ENCODE assay signal across 8 cellular contexts in the genomic region with DNA sequence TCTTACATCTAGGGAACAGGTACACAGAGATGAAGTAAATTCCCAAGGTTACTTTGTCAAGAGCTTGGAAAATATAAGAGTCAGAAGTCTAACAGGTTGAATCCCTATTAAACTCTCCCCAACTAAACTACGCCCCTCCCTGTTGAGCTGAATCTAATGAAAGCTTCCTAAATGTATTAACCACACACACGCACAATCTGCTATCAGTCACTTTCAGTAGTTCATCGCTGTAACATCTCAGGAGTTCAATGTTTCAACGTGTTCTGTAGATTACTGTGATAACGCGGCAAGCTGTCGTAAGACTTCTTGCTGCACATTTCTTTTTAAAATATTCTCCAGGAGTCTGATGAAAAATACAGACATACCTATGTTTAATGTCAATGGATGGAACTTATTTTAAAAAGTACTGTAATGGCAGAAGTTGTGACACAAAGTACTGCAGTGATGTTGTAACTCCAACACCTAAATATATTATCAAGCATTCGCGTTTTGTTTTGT. TPM values are rescaled to one million over a fixed set of nuclear protein-coding genes. Genes with fewer than 3 reads are reported as not detected.
DNase-seq lines count a peak whose midpoint lies in the region; ATAC-seq and TF ChIP-seq lines count a peak whose summit lies in the region.

No MANE protein-coding gene starts in this region.

- H3K27me3 ChIP-seq in rectal smooth muscle tissue (ENCODE audit: control insufficient read depth, insufficient read depth, low read length), result no peaks in the 10 kb centered on the region

- peak overlapping the region; percentile 52 for H3K9ac ChIP-seq in rectal smooth muscle tissue (ENCODE audit: low read length)

- no peak for DNase-seq in activated naive CD4-positive, alpha-beta T cell treated with anti-CD3 and anti-CD28 coated beads, Interleukin-2, amount 10 ng/mL, durations not matched to agents 7 days and 5 days
- DNase-seq in activated naive CD4-positive, alpha-beta T cell treated with Interleukin-2 at 50 U/mL for 16 hours, result no peak
- DNase-seq in RWPE1 (ENCODE audit: low spot score) (peak; percentile 14), epithelial cell of proximal tubule (ENCODE audit: low read depth) (no peak), CD1c-positive myeloid dendritic cell (ENCODE audit: extremely low spot score) (no peak), COLO668 (lab: John Stamatoyannopoulos, UW; ENCODE audit: unreplicated experiment) (no peak)

- CTCF ChIA-PET in activated naive CD4-positive, alpha-beta T cell treated with anti-CD3 and anti-CD28 coated beads, Interleukin-2, amount 10 ng/mL, durations not matched to agents 7 days and 5 days (lab: Charles Lee), result interaction anchor here (0.5 to 1.5 kb wide), 6 partner anchors 48 to 102 kb away, joined by 3 to 5 read pairs (median 3); no protein-coding TSS in a partner anchor
- CTCF ChIA-PET in RWPE1 (lab: Yijun Ruan, JAX), result interaction anchor here (0.7 to 2.8 kb wide), 2 partner anchors 26 to 29 kb away, joined by 3 to 11 read pairs; no protein-coding TSS in a partner anchor

- H3K9me3 Mint-ChIP-seq in activated naive CD4-positive, alpha-beta T cell treated with anti-CD3 and anti-CD28 coated beads, Interleukin-2, amount 10 ng/mL, durations not matched to agents 7 days and 5 days, result no peaks in the 10 kb centered on the region

- H3K4me3 ChIP-seq in epithelial cell of proximal tubule (ENCODE audit: low read depth, low read length) (peak overlapping the region; percentile 98), rectal smooth muscle tissue (ENCODE audit: low read length) (peak overlapping the region; percentile 72)

- peak overlapping the region; percentile 98 for H3K27ac Mint-ChIP-seq in activated naive CD4-positive, alpha-beta T cell treated with anti-CD3 and anti-CD28 coated beads, Interleukin-2, amount 10 ng/mL, durations not matched to agents 7 days and 5 days

- H3K4me3 Mint-ChIP-seq in activated naive CD4-positive, alpha-beta T cell treated with anti-CD3 and anti-CD28 coated beads, Interleukin-2, amount 10 ng/mL, durations not matched to agents 7 days and 5 days, result peak overlapping the region; percentile 85

- peaks cover 11% of the 10 kb centered on the region for H3K36me3 ChIP-seq in rectal smooth muscle tissue (ENCODE audit: control insufficient read depth, insufficient read depth, low read length)

- H3K27ac ChIP-seq in RWPE1 (peak overlapping the region; percentile 86), rectal smooth muscle tissue (ENCODE audit: low read depth, low read length) (peak overlapping the region; percentile 100)

- POLR2A ChIA-PET in RWPE1 (lab: Yijun Ruan, JAX; ENCODE audit: low non-redundant PET), result no interaction called here

- peaks cover 6% of the 10 kb centered on the region for H3K4me1 ChIP-seq in rectal smooth muscle tissue (ENCODE audit: control insufficient read depth, insufficient read depth, low read length)

- H3K36me3 Mint-ChIP-seq in activated naive CD4-positive, alpha-beta T cell treated with anti-CD3 and anti-CD28 coated beads, Interleukin-2, amount 10 ng/mL, durations not matched to agents 7 days and 5 days, result peaks cover 27% of the 10 kb centered on the region

- peaks cover 8% of the 10 kb centered on the region for H3K27me3 Mint-ChIP-seq in activated naive CD4-positive, alpha-beta T cell treated with anti-CD3 and anti-CD28 coated beads, Interleukin-2, amount 10 ng/mL, durations not matched to agents 7 days and 5 days

- no peak for TF ChIP-seq CTCF in RWPE1 (conservative IDR thresholded peaks at IDR 0.05; ENCODE audit: low read depth)
- no peak for TF ChIP-seq CTCF in epithelial cell of proximal tubule (conservative IDR thresholded peaks at IDR 0.05; ENCODE audit: low read depth, low read length)

- peaks cover 32% of the 10 kb centered on the region for H3K4me1 Mint-ChIP-seq in activated naive CD4-positive, alpha-beta T cell treated with anti-CD3 and anti-CD28 coated beads, Interleukin-2, amount 10 ng/mL, durations not matched to agents 7 days and 5 days

- no peak for ATAC-seq in HG02981 (IDR thresholded peaks at IDR 0.05; ENCODE audit: unreplicated experiment)

RNA-seq across cellular contexts. Expression of a gene that starts 0.6 kb away (rescaled TPM):
- total RNA-seq in epithelial cell of proximal tubule, result 671 and 903 TPM in 2 replicates

RNA-seq across cellular contexts. Expression of a gene that starts 51.7 kb away (rescaled TPM):
- 48.3 and 48.7 TPM in 2 replicates for total RNA-seq in epithelial cell of proximal tubule

RNA-seq across cellular contexts. Expression of a gene that starts 52.2 kb away (rescaled TPM):
- total RNA-seq in epithelial cell of proximal tubule, result 13.9 and 16.6 TPM in 2 replicates
